9 cellular contexts compared by ENCODE assay signal in genomic region chr15:28321679-28322078, GRCh38. TPM values are rescaled to one million over a fixed set of nuclear protein-coding genes. Genes with fewer than 3 reads are reported as not detected.
DNase-seq lines count a peak whose midpoint lies in the region; TF ChIP-seq lines count a peak whose summit lies in the region.
"Not testable (repeated sequence)": the region's sequence is repeated elsewhere in the genome, so short reads cannot be mapped to it uniquely, and the experiment has no call there.
"Had no signal": no experiment of that assay in that cellular context is flagged by ENCODE, and none has a peak within 500 bp of the region (broad histone marks: within the 10 kb centered on the region; RNA-seq: fewer than 3 reads in every experiment).

No MANE protein-coding gene starts in this region.

- 0% methylated on average over 6 of the region's 34 CpGs; no CpG with 5 or more reads in 1 of the 2 experiments for WGBS in mesodermal cell (ENCODE audit: insufficient coverage in 2 of 2), 2 experiments

- intact Hi-C loops in vagina (cut with DNase I) = not testable (repeated sequence)

- H3K9ac ChIP-seq in OCI-LY3 (ENCODE audit: low read length) = not testable (repeated sequence)

- H3K36me3 ChIP-seq in OCI-LY3 (replicated peaks; ENCODE audit: low read depth, low read length) = not testable (repeated sequence)
- H3K36me3 ChIP-seq in mesodermal cell (ENCODE audit: control insufficient read depth, insufficient read depth, low read length) (peaks cover 16% of the 10 kb centered on the region), vagina (peaks cover 0 to 16% of the 10 kb centered on the region in 2 donors)

- CTCF ChIA-PET in activated CD4-positive, alpha-beta memory T cell treated with anti-CD3 and anti-CD28 coated beads, Interleukin-2, amount 10 ng/mL, durations not matched to agents 7 days and 5 days (lab: Charles Lee) = not testable (repeated sequence)

- H4K20me1 ChIP-seq in OCI-LY3 (ENCODE audit: insufficient read depth, low read length) = not testable (repeated sequence)

- not testable (repeated sequence) for H3K9me3 Mint-ChIP-seq in activated CD4-positive, alpha-beta memory T cell treated with anti-CD3 and anti-CD28 coated beads, Interleukin-2, amount 10 ng/mL, durations not matched to agents 7 days and 5 days

- H3K27ac Mint-ChIP-seq in activated CD4-positive, alpha-beta memory T cell treated with anti-CD3 and anti-CD28 coated beads, Interleukin-2, amount 10 ng/mL, durations not matched to agents 7 days and 5 days = peak overlapping the region; percentile 93

- H3K27ac ChIP-seq in OCI-LY3 (ENCODE audit: low read length); mesodermal cell (ENCODE audit: low read depth, low read length, severe bottlenecking); vagina: not testable (repeated sequence)
- H3K27ac ChIP-seq in skin epidermis = peak overlapping the region in 1 of 21 experiments; percentile 24

- in situ Hi-C loops in astrocyte of the spinal cord (cut with HindIII; ENCODE audit: low sequenced_read_pairs) = not testable (repeated sequence)

- H3K79me2 ChIP-seq in OCI-LY3 (ENCODE audit: low read length) = not testable (repeated sequence)

- H3K4me3 ChIP-seq in GM12864 (ENCODE audit: low read depth, low read length) (peak overlapping the region; percentile 45; the same call in 1 of the 2 replicates), OCI-LY3 (ENCODE audit: low read length) (peak overlapping the region; percentile 64), astrocyte of the spinal cord (ENCODE audit: low read depth, low read length) (peak overlapping the region; percentile 42), fibroblast of mammary gland (ENCODE audit: control insufficient read depth, low read depth, low read length) (peak overlapping the region; percentile 40), mesodermal cell (ENCODE audit: extremely low read depth, insufficient read depth, low read length, poor library complexity, severe bottlenecking) (peak overlapping the region; percentile 22), skin epidermis (peak overlapping the region; percentile 11 to 34 (median 18)), vagina (peak overlapping the region; percentile 34 to 39)

- not testable (repeated sequence) for H3K36me3 Mint-ChIP-seq in activated CD4-positive, alpha-beta memory T cell treated with anti-CD3 and anti-CD28 coated beads, Interleukin-2, amount 10 ng/mL, durations not matched to agents 7 days and 5 days (ENCODE audit: low read depth)

- TF ChIP-seq CTCF in GM12864 (IDR thresholded peaks at IDR 0.05; ENCODE audit: low read depth, low read length, missing control alignments); OCI-LY3 (IDR thresholded peaks at IDR 0.05; ENCODE audit: low read depth, low read length); astrocyte of the spinal cord (IDR thresholded peaks at IDR 0.05; ENCODE audit: low read depth, low read length); fibroblast of mammary gland (conservative IDR thresholded peaks at IDR 0.05; ENCODE audit: control insufficient read depth, insufficient read depth, low read depth, low read length); vagina (IDR thresholded peaks at IDR 0.05): not testable (repeated sequence)

- peak overlapping the region; percentile 94 for H3K4me3 Mint-ChIP-seq in activated CD4-positive, alpha-beta memory T cell treated with anti-CD3 and anti-CD28 coated beads, Interleukin-2, amount 10 ng/mL, durations not matched to agents 7 days and 5 days

- not testable (repeated sequence) for H3K4me2 ChIP-seq in OCI-LY3 (ENCODE audit: low read length)

- not testable (repeated sequence) for H2AFZ ChIP-seq in OCI-LY3 (ENCODE audit: low read depth, low read length)

- H3K27me3 ChIP-seq in OCI-LY3 (ENCODE audit: low read depth, low read length); vagina: not testable (repeated sequence)

- not testable (repeated sequence) for TF ChIP-seq POLR2A in vagina (IDR thresholded peaks at IDR 0.05)

- not testable (repeated sequence) for H3K9me3 ChIP-seq in OCI-LY3 (ENCODE audit: insufficient read depth, low read length); mesodermal cell (ENCODE audit: control insufficient read depth, low read length); vagina

- POLR2A ChIA-PET in activated CD4-positive, alpha-beta memory T cell treated with anti-CD3 and anti-CD28 coated beads, Interleukin-2, amount 10 ng/mL, durations not matched to agents 7 days and 5 days (lab: Charles Lee) = not testable (repeated sequence)

- not testable (repeated sequence) for H3K27me3 Mint-ChIP-seq in activated CD4-positive, alpha-beta memory T cell treated with anti-CD3 and anti-CD28 coated beads, Interleukin-2, amount 10 ng/mL, durations not matched to agents 7 days and 5 days

- not testable (repeated sequence) for H3K4me1 ChIP-seq in OCI-LY3 (ENCODE audit: low read length); mesodermal cell (ENCODE audit: control insufficient read depth, insufficient read depth, low read length, poor library complexity, severe bottlenecking)
- H3K4me1 ChIP-seq in vagina = peaks cover 12% of the 10 kb centered on the region

- DNase-seq in GM12864 (ENCODE audit: low read depth); astrocyte of the spinal cord (ENCODE audit: low read depth, low spot score); fibroblast of mammary gland (ENCODE audit: low read depth); vagina (ENCODE audit: extremely low spot score in 2 of 2): not testable (repeated sequence)
- DNase-seq in activated CD4-positive, alpha-beta memory T cell treated with anti-CD3 and anti-CD28 coated beads, Interleukin-2, amount 10 ng/mL, durations not matched to agents 7 days and 5 days = peak; percentile 18

- H3K4me1 Mint-ChIP-seq in activated CD4-positive, alpha-beta memory T cell treated with anti-CD3 and anti-CD28 coated beads, Interleukin-2, amount 10 ng/mL, durations not matched to agents 7 days and 5 days = not testable (repeated sequence)

RNA-seq across cellular contexts. Expression of gene HERC2, which starts 0.3 kb away (rescaled TPM):
- total RNA-seq in activated CD4-positive, alpha-beta memory T cell treated with anti-CD3 and anti-CD28 coated beads, Interleukin-2, amount 10 ng/mL, durations not matched to agents 7 days and 5 days = 10 to 100 TPM; 30.2 to 33.7 TPM
- polyA plus RNA-seq in mesodermal cell (2013, experiment 1 of 2) = 29.9 TPM
- 20.9 TPM for polyA plus RNA-seq in mesodermal cell (2013, experiment 2 of 2)
- total RNA-seq in vagina = 45.2 TPM

RNA-seq across cellular contexts. Expression of gene GOLGA6L24, which starts 36.2 kb away (rescaled TPM):
- total RNA-seq in activated CD4-positive, alpha-beta memory T cell treated with anti-CD3 and anti-CD28 coated beads, Interleukin-2, amount 10 ng/mL, durations not matched to agents 7 days and 5 days = not detected
- polyA plus RNA-seq in mesodermal cell (2013, experiment 1 of 2) = not detected
- not detected for polyA plus RNA-seq in mesodermal cell (2013, experiment 2 of 2)
- not detected for total RNA-seq in vagina
- total RNA-seq: dermis blood vessel endothelial cell had no signal

RNA-seq across cellular contexts. Expression of gene GOLGA8F, which starts 56.8 kb away (rescaled TPM):
- total RNA-seq in activated CD4-positive, alpha-beta memory T cell treated with anti-CD3 and anti-CD28 coated beads, Interleukin-2, amount 10 ng/mL, durations not matched to agents 7 days and 5 days = not detected
- not detected for polyA plus RNA-seq in mesodermal cell (2013, experiment 1 of 2)
- polyA plus RNA-seq in mesodermal cell (2013, experiment 2 of 2) = not detected
- not detected for total RNA-seq in vagina
- total RNA-seq: dermis blood vessel endothelial cell had no signal
